1 cellular context compared by ENCODE assay signal in the genomic region with DNA sequence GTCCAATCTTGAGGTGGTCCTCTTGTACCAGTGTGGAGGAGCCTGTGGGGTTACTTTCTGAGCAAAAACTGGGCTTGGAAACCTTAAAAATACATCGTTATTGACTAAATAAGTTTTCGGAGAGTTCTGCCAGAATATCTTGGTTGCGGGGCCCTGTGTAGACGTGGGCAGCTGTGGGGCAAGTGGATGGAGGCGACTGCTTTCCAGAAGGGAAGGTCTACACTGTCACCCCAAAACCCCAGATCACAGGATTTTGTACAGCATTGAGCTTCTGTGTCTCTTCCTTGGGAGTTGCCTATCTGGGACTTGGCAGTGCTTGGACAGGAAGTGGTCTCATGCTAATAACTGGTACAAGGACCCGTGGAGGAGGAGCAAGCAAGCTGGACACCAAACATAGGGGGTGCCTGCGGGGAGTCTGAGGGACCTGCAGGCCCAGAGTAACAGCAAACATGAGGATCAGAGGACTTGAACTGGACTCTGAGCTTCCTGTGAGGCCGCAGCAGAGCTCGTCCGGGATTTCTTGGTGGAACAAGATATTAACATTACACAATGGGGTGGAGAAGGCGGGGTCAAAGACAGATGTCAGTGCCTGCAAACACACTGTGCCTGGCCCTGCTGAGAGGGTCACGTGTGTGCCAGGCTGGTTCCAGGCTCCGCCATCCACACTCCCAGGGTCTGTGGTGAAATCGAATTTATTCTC.
TF ChIP-seq lines count a peak whose summit lies in the region.

No MANE protein-coding gene starts in this region.

TF ChIP-seq in HepG2, 621 proteins besides CTCF, POLR2A, EP300 and RAD21 (continued from another document and continues in another):
- TF ChIP-seq, protein P1, sequence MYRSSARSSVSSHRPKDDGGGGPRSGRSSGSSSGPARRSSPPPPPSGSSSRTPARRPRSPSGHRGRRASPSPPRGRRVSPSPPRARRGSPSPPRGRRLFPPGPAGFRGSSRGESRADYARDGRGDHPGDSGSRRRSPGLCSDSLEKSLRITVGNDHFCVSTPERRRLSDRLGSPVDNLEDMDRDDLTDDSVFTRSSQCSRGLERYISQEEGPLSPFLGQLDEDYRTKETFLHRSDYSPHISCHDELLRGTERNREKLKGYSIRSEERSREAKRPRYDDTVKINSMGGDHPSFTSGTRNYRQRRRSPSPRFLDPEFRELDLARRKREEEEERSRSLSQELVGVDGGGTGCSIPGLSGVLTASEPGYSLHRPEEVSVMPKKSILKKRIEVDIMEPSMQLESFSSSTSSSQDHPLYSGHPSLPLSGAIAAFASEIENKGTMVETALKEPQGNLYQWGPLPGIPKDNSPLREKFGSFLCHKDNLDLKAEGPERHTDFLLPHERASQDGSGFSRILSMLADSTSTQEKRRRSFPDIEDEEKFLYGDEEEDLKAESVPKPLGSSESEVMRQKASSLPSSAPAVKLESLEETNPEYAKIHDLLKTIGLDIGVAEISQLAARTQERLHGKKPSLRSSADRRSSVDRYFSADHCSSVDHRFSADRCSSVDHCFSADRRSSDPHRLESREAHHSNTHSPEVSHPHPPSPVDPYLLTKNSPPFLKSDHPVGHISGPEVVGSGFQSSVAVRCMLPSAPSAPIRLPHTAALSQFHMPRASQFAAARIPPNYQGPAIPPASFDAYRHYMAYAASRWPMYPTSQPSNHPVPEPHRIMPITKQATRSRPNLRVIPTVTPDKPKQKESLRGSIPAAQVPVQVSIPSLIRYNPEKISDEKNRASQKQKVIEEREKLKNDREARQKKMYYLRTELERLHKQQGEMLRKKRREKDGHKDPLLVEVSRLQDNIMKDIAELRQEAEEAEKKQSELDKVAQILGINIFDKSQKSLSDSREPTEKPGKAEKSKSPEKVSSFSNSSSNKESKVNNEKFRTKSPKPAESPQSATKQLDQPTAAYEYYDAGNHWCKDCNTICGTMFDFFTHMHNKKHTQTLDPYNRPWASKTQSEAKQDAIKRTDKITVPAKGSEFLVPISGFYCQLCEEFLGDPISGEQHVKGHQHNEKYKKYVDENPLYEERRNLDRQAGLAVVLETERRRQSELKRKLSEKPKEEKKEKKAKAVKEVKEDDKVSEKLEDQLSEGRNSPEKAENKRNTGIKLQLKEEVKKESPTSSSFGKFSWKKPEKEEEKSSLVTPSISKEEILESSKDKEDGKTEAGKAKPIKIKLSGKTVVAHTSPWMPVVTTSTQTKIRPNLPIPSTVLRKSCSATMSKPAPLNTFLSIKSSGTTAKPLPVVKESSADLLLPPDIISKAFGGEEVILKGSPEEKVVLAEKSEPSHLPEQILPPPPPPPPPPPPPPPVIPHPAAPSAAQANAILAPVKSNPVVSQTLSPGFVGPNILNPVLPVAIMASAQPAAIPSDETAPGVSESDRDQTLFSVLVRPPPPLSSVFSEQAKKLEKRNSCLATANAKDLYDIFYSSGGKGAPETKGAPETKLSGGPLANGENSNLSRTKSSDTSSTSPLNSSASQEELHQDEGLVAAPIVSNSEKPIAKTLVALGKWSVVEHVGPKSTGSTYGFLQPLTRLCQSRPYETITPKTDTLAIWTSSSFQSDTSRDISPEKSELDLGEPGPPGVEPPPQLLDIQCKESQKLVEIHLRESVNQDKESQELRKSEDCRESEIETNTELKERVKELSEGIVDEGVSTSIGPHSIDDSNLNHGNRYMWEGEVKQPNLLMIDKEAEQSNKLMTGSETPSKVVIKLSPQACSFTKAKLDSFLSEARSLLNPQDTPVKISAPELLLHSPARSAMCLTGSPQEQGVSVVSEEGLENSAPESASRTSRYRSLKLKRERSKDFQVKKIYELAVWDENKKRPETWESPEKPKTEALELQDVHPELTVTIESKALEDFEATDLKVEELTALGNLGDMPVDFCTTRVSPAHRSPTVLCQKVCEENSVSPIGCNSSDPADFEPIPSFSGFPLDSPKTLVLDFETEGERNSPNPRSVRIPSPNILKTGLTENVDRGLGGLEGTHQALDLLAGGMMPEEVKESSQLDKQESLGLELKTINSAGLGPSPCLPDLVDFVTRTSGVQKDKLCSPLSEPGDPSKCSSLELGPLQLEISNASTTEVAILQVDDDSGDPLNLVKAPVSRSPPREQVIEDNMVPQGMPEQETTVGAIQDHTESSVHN (CRISPR knock-in tag; IDR thresholded peaks at IDR 0.05), result no peak
- TF ChIP-seq, protein P2, sequence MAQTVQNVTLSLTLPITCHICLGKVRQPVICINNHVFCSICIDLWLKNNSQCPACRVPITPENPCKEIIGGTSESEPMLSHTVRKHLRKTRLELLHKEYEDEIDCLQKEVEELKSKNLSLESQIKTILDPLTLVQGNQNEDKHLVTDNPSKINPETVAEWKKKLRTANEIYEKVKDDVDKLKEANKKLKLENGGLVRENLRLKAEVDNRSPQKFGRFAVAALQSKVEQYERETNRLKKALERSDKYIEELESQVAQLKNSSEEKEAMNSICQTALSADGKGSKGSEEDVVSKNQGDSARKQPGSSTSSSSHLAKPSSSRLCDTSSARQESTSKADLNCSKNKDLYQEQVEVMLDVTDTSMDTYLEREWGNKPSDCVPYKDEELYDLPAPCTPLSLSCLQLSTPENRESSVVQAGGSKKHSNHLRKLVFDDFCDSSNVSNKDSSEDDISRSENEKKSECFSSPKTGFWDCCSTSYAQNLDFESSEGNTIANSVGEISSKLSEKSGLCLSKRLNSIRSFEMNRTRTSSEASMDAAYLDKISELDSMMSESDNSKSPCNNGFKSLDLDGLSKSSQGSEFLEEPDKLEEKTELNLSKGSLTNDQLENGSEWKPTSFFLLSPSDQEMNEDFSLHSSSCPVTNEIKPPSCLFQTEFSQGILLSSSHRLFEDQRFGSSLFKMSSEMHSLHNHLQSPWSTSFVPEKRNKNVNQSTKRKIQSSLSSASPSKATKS (CRISPR knock-in tag; IDR thresholded peaks at IDR 0.05), result peak; percentile 68; the same call in 1 of the 2 replicates
- TF ChIP-seq SP2 (CRISPR knock-in tag; IDR thresholded peaks at IDR 0.05) (no peak), HOXA9 (CRISPR knock-in tag; IDR thresholded peaks at IDR 0.05; ENCODE audit: borderline replicate concordance) (no peak), KDM3A (CRISPR knock-in tag; IDR thresholded peaks at IDR 0.05; ENCODE audit: low read depth) (peak; percentile 85), ZNF143 (CRISPR knock-in tag; IDR thresholded peaks at IDR 0.05) (no peak), YEATS4 (CRISPR knock-in tag; IDR thresholded peaks at IDR 0.05; ENCODE audit: borderline replicate concordance) (peak; percentile 71; the same call in 1 of the 2 replicates), BRD4 (CRISPR knock-in tag; IDR thresholded peaks at IDR 0.05) (no peak; the same call in 1 of the 2 replicates), ZNF547 (CRISPR knock-in tag; IDR thresholded peaks at IDR 0.05) (0 out of 2 replicates have a peak, but pooled peaks have one; percentile 33), NFYB (CRISPR knock-in tag; IDR thresholded peaks at IDR 0.05) (0 out of 2 replicates have a peak, but pooled peaks have one; percentile 33), YEATS2 (CRISPR knock-in tag; IDR thresholded peaks at IDR 0.05; ENCODE audit: borderline replicate concordance) (peak; percentile 82; the same call in 1 of the 2 replicates), CENPX (CRISPR knock-in tag; IDR thresholded peaks at IDR 0.05) (no peak), ERF (CRISPR knock-in tag; IDR thresholded peaks at IDR 0.05) (peak; percentile 97), REXO4 (CRISPR knock-in tag; IDR thresholded peaks at IDR 0.05; ENCODE audit: borderline replicate concordance) (no peak), ZNF136 (CRISPR knock-in tag; IDR thresholded peaks at IDR 0.05; ENCODE audit: low read depth) (no peak)
- TF ChIP-seq, protein P3, sequence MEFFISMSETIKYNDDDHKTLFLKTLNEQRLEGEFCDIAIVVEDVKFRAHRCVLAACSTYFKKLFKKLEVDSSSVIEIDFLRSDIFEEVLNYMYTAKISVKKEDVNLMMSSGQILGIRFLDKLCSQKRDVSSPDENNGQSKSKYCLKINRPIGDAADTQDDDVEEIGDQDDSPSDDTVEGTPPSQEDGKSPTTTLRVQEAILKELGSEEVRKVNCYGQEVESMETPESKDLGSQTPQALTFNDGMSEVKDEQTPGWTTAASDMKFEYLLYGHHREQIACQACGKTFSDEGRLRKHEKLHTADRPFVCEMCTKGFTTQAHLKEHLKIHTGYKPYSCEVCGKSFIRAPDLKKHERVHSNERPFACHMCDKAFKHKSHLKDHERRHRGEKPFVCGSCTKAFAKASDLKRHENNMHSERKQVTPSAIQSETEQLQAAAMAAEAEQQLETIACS (CRISPR knock-in tag; IDR thresholded peaks at IDR 0.05), result no peak
- TF ChIP-seq, protein P4, sequence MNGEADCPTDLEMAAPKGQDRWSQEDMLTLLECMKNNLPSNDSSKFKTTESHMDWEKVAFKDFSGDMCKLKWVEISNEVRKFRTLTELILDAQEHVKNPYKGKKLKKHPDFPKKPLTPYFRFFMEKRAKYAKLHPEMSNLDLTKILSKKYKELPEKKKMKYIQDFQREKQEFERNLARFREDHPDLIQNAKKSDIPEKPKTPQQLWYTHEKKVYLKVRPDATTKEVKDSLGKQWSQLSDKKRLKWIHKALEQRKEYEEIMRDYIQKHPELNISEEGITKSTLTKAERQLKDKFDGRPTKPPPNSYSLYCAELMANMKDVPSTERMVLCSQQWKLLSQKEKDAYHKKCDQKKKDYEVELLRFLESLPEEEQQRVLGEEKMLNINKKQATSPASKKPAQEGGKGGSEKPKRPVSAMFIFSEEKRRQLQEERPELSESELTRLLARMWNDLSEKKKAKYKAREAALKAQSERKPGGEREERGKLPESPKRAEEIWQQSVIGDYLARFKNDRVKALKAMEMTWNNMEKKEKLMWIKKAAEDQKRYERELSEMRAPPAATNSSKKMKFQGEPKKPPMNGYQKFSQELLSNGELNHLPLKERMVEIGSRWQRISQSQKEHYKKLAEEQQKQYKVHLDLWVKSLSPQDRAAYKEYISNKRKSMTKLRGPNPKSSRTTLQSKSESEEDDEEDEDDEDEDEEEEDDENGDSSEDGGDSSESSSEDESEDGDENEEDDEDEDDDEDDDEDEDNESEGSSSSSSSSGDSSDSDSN (CRISPR knock-in tag; IDR thresholded peaks at IDR 0.05), result peak; percentile 77
- TF ChIP-seq, protein P5, sequence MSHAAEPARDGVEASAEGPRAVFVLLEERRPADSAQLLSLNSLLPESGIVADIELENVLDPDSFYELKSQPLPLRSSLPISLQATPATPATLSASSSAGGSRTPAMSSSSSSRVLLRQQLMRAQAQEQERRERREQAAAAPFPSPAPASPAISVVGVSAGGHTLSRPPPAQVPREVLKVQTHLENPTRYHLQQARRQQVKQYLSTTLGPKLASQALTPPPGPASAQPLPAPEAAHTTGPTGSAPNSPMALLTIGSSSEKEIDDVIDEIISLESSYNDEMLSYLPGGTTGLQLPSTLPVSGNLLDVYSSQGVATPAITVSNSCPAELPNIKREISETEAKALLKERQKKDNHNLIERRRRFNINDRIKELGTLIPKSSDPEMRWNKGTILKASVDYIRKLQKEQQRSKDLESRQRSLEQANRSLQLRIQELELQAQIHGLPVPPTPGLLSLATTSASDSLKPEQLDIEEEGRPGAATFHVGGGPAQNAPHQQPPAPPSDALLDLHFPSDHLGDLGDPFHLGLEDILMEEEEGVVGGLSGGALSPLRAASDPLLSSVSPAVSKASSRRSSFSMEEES (CRISPR knock-in tag; IDR thresholded peaks at IDR 0.05), result peak; percentile 95
- TF ChIP-seq, protein P6, sequence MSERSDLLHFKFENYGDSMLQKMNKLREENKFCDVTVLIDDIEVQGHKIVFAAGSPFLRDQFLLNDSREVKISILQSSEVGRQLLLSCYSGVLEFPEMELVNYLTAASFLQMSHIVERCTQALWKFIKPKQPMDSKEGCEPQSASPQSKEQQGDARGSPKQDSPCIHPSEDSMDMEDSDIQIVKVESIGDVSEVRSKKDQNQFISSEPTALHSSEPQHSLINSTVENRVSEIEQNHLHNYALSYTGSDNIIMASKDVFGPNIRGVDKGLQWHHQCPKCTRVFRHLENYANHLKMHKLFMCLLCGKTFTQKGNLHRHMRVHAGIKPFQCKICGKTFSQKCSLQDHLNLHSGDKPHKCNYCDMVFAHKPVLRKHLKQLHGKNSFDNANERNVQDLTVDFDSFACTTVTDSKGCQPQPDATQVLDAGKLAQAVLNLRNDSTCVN (CRISPR knock-in tag; IDR thresholded peaks at IDR 0.05; ENCODE audit: borderline replicate concordance), result peak; percentile 83; the same call in 1 of the 2 replicates
- TF ChIP-seq, protein P7, sequence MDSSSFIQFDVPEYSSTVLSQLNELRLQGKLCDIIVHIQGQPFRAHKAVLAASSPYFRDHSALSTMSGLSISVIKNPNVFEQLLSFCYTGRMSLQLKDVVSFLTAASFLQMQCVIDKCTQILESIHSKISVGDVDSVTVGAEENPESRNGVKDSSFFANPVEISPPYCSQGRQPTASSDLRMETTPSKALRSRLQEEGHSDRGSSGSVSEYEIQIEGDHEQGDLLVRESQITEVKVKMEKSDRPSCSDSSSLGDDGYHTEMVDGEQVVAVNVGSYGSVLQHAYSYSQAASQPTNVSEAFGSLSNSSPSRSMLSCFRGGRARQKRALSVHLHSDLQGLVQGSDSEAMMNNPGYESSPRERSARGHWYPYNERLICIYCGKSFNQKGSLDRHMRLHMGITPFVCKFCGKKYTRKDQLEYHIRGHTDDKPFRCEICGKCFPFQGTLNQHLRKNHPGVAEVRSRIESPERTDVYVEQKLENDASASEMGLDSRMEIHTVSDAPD (CRISPR knock-in tag; IDR thresholded peaks at IDR 0.05), result peak; percentile 55; the same call in 1 of the 2 replicates
- TF ChIP-seq, protein P8, sequence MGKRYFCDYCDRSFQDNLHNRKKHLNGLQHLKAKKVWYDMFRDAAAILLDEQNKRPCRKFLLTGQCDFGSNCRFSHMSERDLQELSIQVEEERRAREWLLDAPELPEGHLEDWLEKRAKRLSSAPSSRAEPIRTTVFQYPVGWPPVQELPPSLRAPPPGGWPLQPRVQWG (CRISPR knock-in tag; IDR thresholded peaks at IDR 0.05; ENCODE audit: borderline replicate concordance, low read depth), result no peak
- TF ChIP-seq, protein P9, sequence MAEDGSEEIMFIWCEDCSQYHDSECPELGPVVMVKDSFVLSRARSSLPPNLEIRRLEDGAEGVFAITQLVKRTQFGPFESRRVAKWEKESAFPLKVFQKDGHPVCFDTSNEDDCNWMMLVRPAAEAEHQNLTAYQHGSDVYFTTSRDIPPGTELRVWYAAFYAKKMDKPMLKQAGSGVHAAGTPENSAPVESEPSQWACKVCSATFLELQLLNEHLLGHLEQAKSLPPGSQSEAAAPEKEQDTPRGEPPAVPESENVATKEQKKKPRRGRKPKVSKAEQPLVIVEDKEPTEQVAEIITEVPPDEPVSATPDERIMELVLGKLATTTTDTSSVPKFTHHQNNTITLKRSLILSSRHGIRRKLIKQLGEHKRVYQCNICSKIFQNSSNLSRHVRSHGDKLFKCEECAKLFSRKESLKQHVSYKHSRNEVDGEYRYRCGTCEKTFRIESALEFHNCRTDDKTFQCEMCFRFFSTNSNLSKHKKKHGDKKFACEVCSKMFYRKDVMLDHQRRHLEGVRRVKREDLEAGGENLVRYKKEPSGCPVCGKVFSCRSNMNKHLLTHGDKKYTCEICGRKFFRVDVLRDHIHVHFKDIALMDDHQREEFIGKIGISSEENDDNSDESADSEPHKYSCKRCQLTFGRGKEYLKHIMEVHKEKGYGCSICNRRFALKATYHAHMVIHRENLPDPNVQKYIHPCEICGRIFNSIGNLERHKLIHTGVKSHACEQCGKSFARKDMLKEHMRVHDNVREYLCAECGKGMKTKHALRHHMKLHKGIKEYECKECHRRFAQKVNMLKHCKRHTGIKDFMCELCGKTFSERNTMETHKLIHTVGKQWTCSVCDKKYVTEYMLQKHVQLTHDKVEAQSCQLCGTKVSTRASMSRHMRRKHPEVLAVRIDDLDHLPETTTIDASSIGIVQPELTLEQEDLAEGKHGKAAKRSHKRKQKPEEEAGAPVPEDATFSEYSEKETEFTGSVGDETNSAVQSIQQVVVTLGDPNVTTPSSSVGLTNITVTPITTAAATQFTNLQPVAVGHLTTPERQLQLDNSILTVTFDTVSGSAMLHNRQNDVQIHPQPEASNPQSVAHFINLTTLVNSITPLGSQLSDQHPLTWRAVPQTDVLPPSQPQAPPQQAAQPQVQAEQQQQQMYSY (CRISPR knock-in tag; IDR thresholded peaks at IDR 0.05), result peak; percentile 96
